24 cellular contexts compared by ENCODE assay signal in the genomic region with DNA sequence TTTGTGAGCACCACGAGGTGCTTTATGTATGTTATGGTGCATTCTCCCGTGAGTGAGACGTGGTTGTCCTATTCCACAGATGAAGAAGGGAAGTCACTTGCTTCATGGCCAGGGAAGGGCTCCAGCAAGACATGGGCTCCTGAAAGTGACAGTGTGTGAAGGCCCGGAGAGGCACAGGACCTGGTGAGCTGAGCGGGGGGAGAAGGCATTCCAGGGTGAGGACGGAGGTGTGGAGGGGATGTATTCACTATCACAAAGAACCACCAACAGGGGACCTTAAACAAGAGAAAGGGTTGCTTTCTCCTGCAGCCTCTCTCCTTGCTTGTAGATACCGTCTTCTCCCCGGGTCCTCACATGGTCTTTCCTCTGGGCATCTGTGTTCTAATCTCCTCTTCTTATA.
"Had no signal": no experiment of that assay in that cellular context is flagged by ENCODE, and none has a peak within 500 bp of the region (broad histone marks: within the 10 kb centered on the region; RNA-seq: fewer than 3 reads in every experiment).

No MANE protein-coding gene starts in this region.

- H3K27ac ChIP-seq: cardiac muscle cell, esophagus muscularis mucosa, hepatocyte, sigmoid colon, testis, vagina had no signal

- H3K4me3 ChIP-seq: cardiac muscle cell, esophagus muscularis mucosa, hepatocyte, sigmoid colon, smooth muscle cell, testis, vagina had no signal

- H3K4me2 ChIP-seq: hepatocyte, smooth muscle cell had no signal

- H3K79me2 ChIP-seq: hepatocyte had no signal

- H3K4me1 ChIP-seq: esophagus muscularis mucosa, sigmoid colon, testis, vagina had no signal

- H3K27ac Mint-ChIP-seq: activated CD4-positive, alpha-beta memory T cell treated with anti-CD3 and anti-CD28 coated beads for 36 hours; activated naive CD4-positive, alpha-beta T cell treated with anti-CD3 and anti-CD28 coated beads for 36 hours; activated naive CD8-positive, alpha-beta T cell treated with anti-CD3 and anti-CD28 coated beads, Interleukin-2, amount 10 ng/mL, durations not matched to agents 7 days and 5 days; effector memory CD8-positive, alpha-beta T cell; progenitor cell of endocrine pancreas; stimulated activated memory B cell treated with anti-CD40 and anti-IgM and Interleukin-4, amounts not matched to agents 10 μg/mL and 1 μg/mL and 100 μg/mL, for 72 hours; T-helper 2 cell treated with Interferon-gamma antibody and Interleukin-4, amounts not matched to agents 5 μg/mL and 100 μg/mL, for 36 hours had no signal

- H3K36me3 Mint-ChIP-seq: activated CD4-positive, alpha-beta memory T cell treated with anti-CD3 and anti-CD28 coated beads for 36 hours; activated naive CD8-positive, alpha-beta T cell treated with anti-CD3 and anti-CD28 coated beads, Interleukin-2, amount 10 ng/mL, durations not matched to agents 7 days and 5 days; stimulated activated memory B cell treated with anti-CD40 and anti-IgM and Interleukin-4, amounts not matched to agents 10 μg/mL and 1 μg/mL and 100 μg/mL, for 72 hours had no signal

- H3K4me3 Mint-ChIP-seq: activated CD4-positive, alpha-beta memory T cell treated with anti-CD3 and anti-CD28 coated beads for 36 hours; activated naive CD4-positive, alpha-beta T cell treated with anti-CD3 and anti-CD28 coated beads for 36 hours; activated naive CD8-positive, alpha-beta T cell treated with anti-CD3 and anti-CD28 coated beads, Interleukin-2, amount 10 ng/mL, durations not matched to agents 7 days and 5 days; effector memory CD8-positive, alpha-beta T cell; naive B cell; stimulated activated memory B cell treated with anti-CD40 and anti-IgM and Interleukin-4, amounts not matched to agents 10 μg/mL and 1 μg/mL and 100 μg/mL, for 72 hours; T-helper 2 cell treated with Interferon-gamma antibody and Interleukin-4, amounts not matched to agents 5 μg/mL and 100 μg/mL, for 36 hours had no signal

- H2AFZ ChIP-seq: hepatocyte had no signal

- H3K9me3 Mint-ChIP-seq: activated naive CD8-positive, alpha-beta T cell treated with anti-CD3 and anti-CD28 coated beads, Interleukin-2, amount 10 ng/mL, durations not matched to agents 7 days and 5 days; effector memory CD8-positive, alpha-beta T cell; T-helper 2 cell treated with Interferon-gamma antibody and Interleukin-4, amounts not matched to agents 5 μg/mL and 100 μg/mL, for 36 hours had no signal

- H3K27me3 ChIP-seq: testis, vagina had no signal

- H3K4me1 Mint-ChIP-seq: stimulated activated memory B cell treated with anti-CD40 and anti-IgM and Interleukin-4, amounts not matched to agents 10 μg/mL and 1 μg/mL and 100 μg/mL, for 72 hours had no signal

- DNase-seq: activated CD4-positive, alpha-beta memory T cell treated with anti-CD3 and anti-CD28 coated beads for 36 hours; activated CD4-positive, alpha-beta T cell treated with anti-CD3 and anti-CD28 coated beads for 4 hours; activated naive CD4-positive, alpha-beta T cell treated with anti-CD3 and anti-CD28 coated beads for 36 hours; activated naive CD8-positive, alpha-beta T cell treated with anti-CD3 and anti-CD28 coated beads, Interleukin-2, amount 10 ng/mL, durations not matched to agents 7 days and 5 days; activated T-cell treated with anti-CD3 and anti-CD28 coated beads, Interleukin-2, amount 50 U/mL, for 48 hours; amniotic stem cell; effector memory CD8-positive, alpha-beta T cell; glutamatergic neuron; islet precursor cell; left colon; mesenchymal stem cell; naive B cell; sigmoid colon; stimulated activated CD4-positive, alpha-beta T cell treated with anti-CD3 and anti-CD28 coated beads, Interleukin-15, amount 100 ng/mL, for 24 hours; testis; trophoblast cell had no signal

- ATAC-seq: effector memory CD8-positive, alpha-beta T cell; left colon; stimulated activated memory B cell treated with anti-CD40 and anti-IgM and Interleukin-4, amounts not matched to agents 10 μg/mL and 1 μg/mL and 100 μg/mL, for 72 hours had no signal

- H3K36me3 ChIP-seq: cardiac muscle cell, esophagus muscularis mucosa, sigmoid colon, vagina had no signal

- H3K9me3 ChIP-seq: testis, vagina had no signal
